In the genomic region with DNA sequence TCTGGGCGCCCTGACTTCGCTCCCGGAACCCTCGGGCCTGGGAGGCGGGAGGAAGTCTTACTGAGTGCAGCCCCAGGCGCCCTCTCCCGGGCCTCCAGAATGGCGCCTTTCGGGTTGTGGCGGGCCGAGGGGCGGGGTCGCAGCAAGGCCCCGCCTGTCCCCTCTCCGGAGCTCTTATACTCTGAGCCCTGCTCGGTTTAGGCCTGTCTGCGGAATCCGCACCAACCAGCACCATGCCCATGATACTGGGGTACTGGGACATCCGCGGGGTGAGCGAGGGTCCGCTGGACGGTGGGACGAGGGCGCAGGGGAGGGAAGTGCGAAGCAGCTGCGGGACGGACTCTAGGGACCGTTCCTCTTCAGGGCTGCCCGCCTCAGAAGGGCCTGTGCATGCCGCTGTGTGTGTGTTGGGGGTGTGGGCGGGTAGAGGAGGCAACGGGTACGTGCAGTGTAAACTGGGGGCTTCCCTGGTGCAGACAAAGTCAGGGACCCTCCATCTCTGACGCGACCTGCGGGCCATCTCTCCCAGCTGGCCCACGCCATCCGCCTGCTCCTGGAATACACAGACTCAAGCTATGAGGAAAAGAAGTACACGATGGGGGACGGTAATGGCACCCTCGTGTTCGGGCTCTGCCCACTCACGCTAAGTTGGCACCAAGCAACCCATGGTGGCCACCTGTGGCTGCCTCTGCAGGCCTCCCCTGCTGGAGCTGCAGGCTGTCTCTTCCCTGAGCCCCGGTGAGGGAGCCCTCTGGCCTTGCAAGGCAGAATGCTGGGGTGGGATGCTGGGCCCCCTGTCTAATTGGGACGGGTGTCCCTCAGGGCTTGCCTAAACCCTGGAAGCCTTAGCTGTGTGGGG, we compare ENCODE assay signal across 8 cellular contexts. TPM values are rescaled to one million over a fixed set of nuclear protein-coding genes. Genes with fewer than 3 reads are reported as not detected.
A peak's percentile ranks its signal among the peaks of the same experiment; 100 is the strongest.
DNase-seq lines count a peak whose midpoint lies in the region; ATAC-seq lines count a peak whose summit lies in the region.

A gene (plus strand): TSS at position 177 of the 859 bp plus-strand sequence. CDS start 57 bp downstream, at position 234.

- intact Hi-C loops in activated T-helper 1 cell treated with anti-CD3 and anti-CD28 coated beads, Interleukin-12 subunit alpha, Interleukin-12 subunit beta, Interleukin-2, Interleukin-4 antibody, amounts not matched to agents 30 ng/mL and 10 ng/mL and 1 ng/mL, durations not matched to agents 14 hours and 24 hours and 36 hours (cut with micrococcal nuclease) = loop anchor here (2.0 to 5.0 kb wide), 8 partner anchors 19 to 347 kb away; a partner anchor contains a TSS

- H3K9me3 Mint-ChIP-seq in activated T-helper 1 cell treated with anti-CD3 and anti-CD28 coated beads, Interleukin-12 subunit alpha, Interleukin-12 subunit beta, Interleukin-2, Interleukin-4 antibody, amounts not matched to agents 30 ng/mL and 10 ng/mL and 1 ng/mL, durations not matched to agents 14 hours and 24 hours and 36 hours = peaks cover 6% of the 10 kb centered on the region
- H3K9me3 Mint-ChIP-seq in memory B cell = no peaks in the 10 kb centered on the region

- peak within 1 kb of the TSS; percentile 98 for H3K27ac Mint-ChIP-seq in activated T-helper 1 cell treated with anti-CD3 and anti-CD28 coated beads, Interleukin-12 subunit alpha, Interleukin-12 subunit beta, Interleukin-2, Interleukin-4 antibody, amounts not matched to agents 30 ng/mL and 10 ng/mL and 1 ng/mL, durations not matched to agents 14 hours and 24 hours and 36 hours
- peak within 1 kb of the TSS; percentile 45 for H3K27ac Mint-ChIP-seq in memory B cell

- DNase-seq in stimulated activated CD4-positive, alpha-beta T cell treated with anti-CD3 and anti-CD28 coated beads, Interleukin-2, amount 100 ng/mL, for 48 hours = peak; percentile 49 to 76
- no peak for DNase-seq in stimulated activated CD4-positive, alpha-beta T cell treated with anti-CD3 and anti-CD28 coated beads, Interleukin-4, amount 100 ng/mL, for 4 hours
- DNase-seq in activated T-helper 1 cell treated with anti-CD3 and anti-CD28 coated beads, Interleukin-12 subunit alpha, Interleukin-12 subunit beta, Interleukin-2, Interleukin-4 antibody, amounts not matched to agents 30 ng/mL and 10 ng/mL and 1 ng/mL, durations not matched to agents 14 hours and 24 hours and 36 hours (ENCODE audit: low spot score) = peak; percentile 86
- peak; percentile 52 to 59 for DNase-seq in memory B cell (ENCODE audit: low spot score in 2 of 2)
- DNase-seq in left lobe of liver (ENCODE audit: low spot score) = no peak
- no peak for DNase-seq in central memory CD4-positive, alpha-beta T cell
- no peak for DNase-seq in NCI-H1930 (lab: John Stamatoyannopoulos, UW)

- H3K4me3 Mint-ChIP-seq in activated T-helper 1 cell treated with anti-CD3 and anti-CD28 coated beads, Interleukin-12 subunit alpha, Interleukin-12 subunit beta, Interleukin-2, Interleukin-4 antibody, amounts not matched to agents 30 ng/mL and 10 ng/mL and 1 ng/mL, durations not matched to agents 14 hours and 24 hours and 36 hours = peak within 1 kb of the TSS; percentile 93
- H3K4me3 Mint-ChIP-seq in memory B cell = peak within 1 kb of the TSS; percentile 92

- peaks cover 20% of the 10 kb centered on the region for H3K4me1 Mint-ChIP-seq in activated T-helper 1 cell treated with anti-CD3 and anti-CD28 coated beads, Interleukin-12 subunit alpha, Interleukin-12 subunit beta, Interleukin-2, Interleukin-4 antibody, amounts not matched to agents 30 ng/mL and 10 ng/mL and 1 ng/mL, durations not matched to agents 14 hours and 24 hours and 36 hours (ENCODE audit: low read depth)
- H3K4me1 Mint-ChIP-seq in memory B cell = no peaks in the 10 kb centered on the region

- H3K36me3 Mint-ChIP-seq in activated T-helper 1 cell treated with anti-CD3 and anti-CD28 coated beads, Interleukin-12 subunit alpha, Interleukin-12 subunit beta, Interleukin-2, Interleukin-4 antibody, amounts not matched to agents 30 ng/mL and 10 ng/mL and 1 ng/mL, durations not matched to agents 14 hours and 24 hours and 36 hours (ENCODE audit: low read depth) = peaks cover 22% of the 10 kb centered on the region
- H3K36me3 Mint-ChIP-seq in memory B cell = peaks cover 5% of the 10 kb centered on the region

- H3K27me3 Mint-ChIP-seq in activated T-helper 1 cell treated with anti-CD3 and anti-CD28 coated beads, Interleukin-12 subunit alpha, Interleukin-12 subunit beta, Interleukin-2, Interleukin-4 antibody, amounts not matched to agents 30 ng/mL and 10 ng/mL and 1 ng/mL, durations not matched to agents 14 hours and 24 hours and 36 hours (ENCODE audit: insufficient read depth) = peaks cover 4% of the 10 kb centered on the region
- no peaks in the 10 kb centered on the region for H3K27me3 Mint-ChIP-seq in memory B cell

- ATAC-seq in HG03175 (IDR thresholded peaks at IDR 0.05; ENCODE audit: unreplicated experiment) (peak; percentile 89), memory B cell (ENCODE audit: low read depth) (peak; percentile 98), left lobe of liver (no peak)

RNA-seq across cellular contexts. Expression of the gene that starts here (rescaled TPM):
- total RNA-seq in activated T-helper 1 cell treated with anti-CD3 and anti-CD28 coated beads, Interleukin-12 subunit alpha, Interleukin-12 subunit beta, Interleukin-2, Interleukin-4 antibody, amounts not matched to agents 30 ng/mL and 10 ng/mL and 1 ng/mL, durations not matched to agents 14 hours and 24 hours and 36 hours = 77.4 and 86.4 TPM in 2 replicates
- not detected for total RNA-seq in left lobe of liver

Comparison
In these comparisons a context has a peak if more than half of its experiments do, and no peak if none do; other contexts are left out.
1. RNA of the gene that starts here (total RNA-seq): 77.4 to 86.4 TPM in activated T-helper 1 cell treated with anti-CD3 and anti-CD28 coated beads, Interleukin-12 subunit alpha, Interleukin-12 subunit beta, Interleukin-2, Interleukin-4 antibody, amounts not matched to agents 30 ng/mL and 10 ng/mL and 1 ng/mL, durations not matched to agents 14 hours and 24 hours and 36 hours; not detected in left lobe of liver (single experiment); every median in the first group is over 10 times any median in the second.
2. DNase-seq: peak in stimulated activated CD4-positive, alpha-beta T cell treated with anti-CD3 and anti-CD28 coated beads, Interleukin-2, amount 100 ng/mL, for 48 hours (2 of 2), activated T-helper 1 cell treated with anti-CD3 and anti-CD28 coated beads, Interleukin-12 subunit alpha, Interleukin-12 subunit beta, Interleukin-2, Interleukin-4 antibody, amounts not matched to agents 30 ng/mL and 10 ng/mL and 1 ng/mL, durations not matched to agents 14 hours and 24 hours and 36 hours (single experiment) and memory B cell (2 of 2); none in stimulated activated CD4-positive, alpha-beta T cell treated with anti-CD3 and anti-CD28 coated beads, Interleukin-4, amount 100 ng/mL, for 4 hours (0 of 2), left lobe of liver (single experiment), central memory CD4-positive, alpha-beta T cell (single experiment) and NCI-H1930 (0 of 2).